In genomic region chr10:77877461-77878344, GRCh38 we compare ENCODE assay signal across 8 cellular contexts. TPM values are rescaled to one million over a fixed set of nuclear protein-coding genes. Genes with fewer than 3 reads are reported as not detected.
DNase-seq lines count a peak whose midpoint lies in the region; ATAC-seq, FAIRE-seq and TF ChIP-seq lines count a peak whose summit lies in the region.

No MANE protein-coding gene starts in this region.

- H3K36me3 ChIP-seq in WERI-Rb-1 (peaks cover 14% of the 10 kb centered on the region), pancreas (no peaks in the 10 kb centered on the region)

- H3K27me3 Mint-ChIP-seq in activated naive CD4-positive, alpha-beta T cell treated with anti-CD3 and anti-CD28 coated beads, Interleukin-2, amount 10 ng/mL, durations not matched to agents 7 days and 5 days: peaks cover 26% of the 10 kb centered on the region

- H3K4me1 Mint-ChIP-seq in activated naive CD4-positive, alpha-beta T cell treated with anti-CD3 and anti-CD28 coated beads, Interleukin-2, amount 10 ng/mL, durations not matched to agents 7 days and 5 days: peaks cover 23% of the 10 kb centered on the region

- H3K4me3 Mint-ChIP-seq in activated naive CD4-positive, alpha-beta T cell treated with anti-CD3 and anti-CD28 coated beads, Interleukin-2, amount 10 ng/mL, durations not matched to agents 7 days and 5 days: no peak overlapping the region

- CTCF ChIA-PET in activated naive CD4-positive, alpha-beta T cell treated with anti-CD3 and anti-CD28 coated beads, Interleukin-2, amount 10 ng/mL, durations not matched to agents 7 days and 5 days (lab: Charles Lee): interaction anchor here (0.5 kb wide), 1 partner anchor 836 kb away, joined by 3 read pairs; no protein-coding TSS in a partner anchor

- H3K27ac Mint-ChIP-seq in activated naive CD4-positive, alpha-beta T cell treated with anti-CD3 and anti-CD28 coated beads, Interleukin-2, amount 10 ng/mL, durations not matched to agents 7 days and 5 days: no peak overlapping the region

- DNase-seq in activated naive CD4-positive, alpha-beta T cell treated with anti-CD3 and anti-CD28 coated beads, Interleukin-2, amount 10 ng/mL, durations not matched to agents 7 days and 5 days: peak; percentile 25
- no peak for DNase-seq in activated naive CD4-positive, alpha-beta T cell treated with anti-CD3 and anti-CD28 coated beads, Interleukin-2, amount 50 U/mL, for 16 hours
- DNase-seq in WERI-Rb-1 (peak; percentile 45), fibroblast of the aortic adventitia (ENCODE audit: low read depth) (peak; percentile 49), pancreas (no peak), NCI-H1105 treated with DMSO at 0.1 percent for 48 hours (lab: John Stamatoyannopoulos, UW) (no peak), NCI-H1694 treated with DMSO at 0.1 percent for 48 hours (lab: John Stamatoyannopoulos, UW) (no peak)

- H3K27me3 ChIP-seq in WERI-Rb-1 (ENCODE audit: insufficient read depth, low read depth, severe bottlenecking) (no peaks in the 10 kb centered on the region), pancreas (no peaks in the 10 kb centered on the region)

- H3K9me3 Mint-ChIP-seq in activated naive CD4-positive, alpha-beta T cell treated with anti-CD3 and anti-CD28 coated beads, Interleukin-2, amount 10 ng/mL, durations not matched to agents 7 days and 5 days: no peaks in the 10 kb centered on the region

- FAIRE-seq in pancreas (lab: Jason Lieb, UNC): no peak

- H3K9me3 ChIP-seq in WERI-Rb-1 (ENCODE audit: severe bottlenecking) (no peaks in the 10 kb centered on the region), pancreas (no peaks in the 10 kb centered on the region)

- intact Hi-C loops in pancreas (cut with DNase I): no loop called here

- H3K4me3 ChIP-seq in WERI-Rb-1 (ENCODE audit: low read depth, low read length) (no peak overlapping the region), fibroblast of the aortic adventitia (ENCODE audit: low read depth, low read length) (no peak overlapping the region), pancreas (no peak overlapping the region)

- H3K27ac ChIP-seq in WERI-Rb-1 (peak overlapping the region; percentile 49), pancreas (no peak overlapping the region)

- H3K4me1 ChIP-seq in pancreas: peaks cover 0 to 3% (median 0%) of the 10 kb centered on the region in 3 donors

- no peaks in the 10 kb centered on the region for H3K36me3 Mint-ChIP-seq in activated naive CD4-positive, alpha-beta T cell treated with anti-CD3 and anti-CD28 coated beads, Interleukin-2, amount 10 ng/mL, durations not matched to agents 7 days and 5 days

- ATAC-seq in HG03457 (IDR thresholded peaks at IDR 0.05; ENCODE audit: unreplicated experiment) (peak; percentile 47), pancreas (peak in 3 of 4 donors; percentile 58 to 75 (median 64))

- WGBS in pancreas, 2 donors: 62 to 67% methylated on average over 15 of the region's 15 CpGs

- TF ChIP-seq CTCF in WERI-Rb-1 (IDR thresholded peaks at IDR 0.05; ENCODE audit: low read depth, low read length): no peak
- TF ChIP-seq CTCF in fibroblast of the aortic adventitia (IDR thresholded peaks at IDR 0.05; ENCODE audit: insufficient read depth, low read length): no peak
- no peak for TF ChIP-seq CTCF in pancreas (IDR thresholded peaks at IDR 0.05)

RNA-seq across cellular contexts. Expression of gene DLG5, which starts 48.9 kb away (rescaled TPM):
- total RNA-seq in fibroblast of the aortic adventitia (ENCODE audit: low replicate concordance) (32.4 and 42.7 TPM in 2 replicates), pancreas (10 to 100 TPM; 11.3 to 19.4 (median 14.6) TPM)
- polyA plus RNA-seq in pancreas: 10 to 100 TPM; 13.0 to 14.0 TPM

Comparison
In these comparisons a context has a peak if more than half of its experiments do, and no peak if none do; other contexts are left out.
1. DNase-seq: peak in activated naive CD4-positive, alpha-beta T cell treated with anti-CD3 and anti-CD28 coated beads, Interleukin-2, amount 10 ng/mL, durations not matched to agents 7 days and 5 days (single experiment), WERI-Rb-1 (single experiment) and fibroblast of the aortic adventitia (single experiment); none in activated naive CD4-positive, alpha-beta T cell treated with anti-CD3 and anti-CD28 coated beads, Interleukin-2, amount 50 U/mL, for 16 hours (single experiment), pancreas (0 of 6), NCI-H1105 treated with DMSO at 0.1 percent for 48 hours (single experiment) and NCI-H1694 treated with DMSO at 0.1 percent for 48 hours (single experiment).